Comparison of ENCODE assay signal across 11 cellular contexts in the genomic region with DNA sequence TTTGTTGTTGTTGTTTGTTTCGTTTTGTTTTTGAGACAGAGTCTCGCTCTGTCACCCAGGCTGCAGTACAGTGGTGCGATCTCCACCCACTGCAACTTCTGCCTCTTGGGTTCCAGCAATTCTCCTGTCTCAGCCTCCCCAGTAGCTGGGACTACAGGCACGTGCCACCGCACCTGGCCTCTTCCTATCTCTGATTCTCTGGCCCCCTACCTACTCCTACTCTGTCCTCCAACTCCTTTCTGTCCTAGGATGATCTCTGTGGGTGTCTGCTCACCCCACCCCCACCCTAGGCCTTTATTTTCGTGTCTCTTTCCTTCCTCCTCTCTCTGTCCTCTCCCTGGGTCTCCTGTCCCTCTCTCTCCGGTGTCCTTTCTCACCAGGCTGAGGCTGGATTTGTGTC. TPM values are rescaled to one million over a fixed set of nuclear protein-coding genes. Genes with fewer than 3 reads are reported as not detected.
DNase-seq lines count a peak whose midpoint lies in the region; ATAC-seq and TF ChIP-seq lines count a peak whose summit lies in the region.
"Had no signal": no experiment of that assay in that cellular context is flagged by ENCODE, and none has a peak within 500 bp of the region (broad histone marks: within the 10 kb centered on the region; RNA-seq: fewer than 3 reads in every experiment).

No MANE protein-coding gene starts in this region.

- H3K4me3 Mint-ChIP-seq in CD4-positive, alpha-beta T cell: peak overlapping the region; percentile 94
- peak overlapping the region; percentile 99 for H3K4me3 Mint-ChIP-seq in central memory CD8-positive, alpha-beta T cell
- H3K4me3 Mint-ChIP-seq in neural progenitor cell: peak overlapping the region; percentile 97

- H3K27me3 Mint-ChIP-seq in CD4-positive, alpha-beta T cell: no peaks in the 10 kb centered on the region
- H3K27me3 Mint-ChIP-seq in central memory CD8-positive, alpha-beta T cell: no peaks in the 10 kb centered on the region
- H3K27me3 Mint-ChIP-seq in neural progenitor cell (ENCODE audit: insufficient read depth, low read depth): peaks cover 9% of the 10 kb centered on the region

- no peak overlapping the region for H2AFZ ChIP-seq in neural progenitor cell (replicated peaks)

- intact Hi-C loops in CD4-positive, alpha-beta T cell (cut with DNase I, micrococcal nuclease): no loop called here

- H3K36me3 ChIP-seq in KOPT-K1 (ENCODE audit: insufficient read depth, low read length) (peaks cover 49% of the 10 kb centered on the region), neural progenitor cell (no peaks in the 10 kb centered on the region)
- H3K36me3 ChIP-seq: ovary had no signal

- TF ChIP-seq CTCF in CD4-positive, alpha-beta T cell (IDR thresholded peaks at IDR 0.05): no peak
- no peak for TF ChIP-seq CTCF in neural progenitor cell (IDR thresholded peaks at IDR 0.05)

- POLR2A ChIA-PET in CD4-positive, alpha-beta T cell (lab: Charles Lee): interaction anchor here (2.5 to 5.7 kb wide), 3 partner anchors 21 to 46 kb away, joined by 12 to 120 read pairs (median 28); partner anchors contain the start of genes FLT3LG, RPL13A and RPS11

- in situ Hi-C loops in KBM-7 (cut with MboI; ENCODE audit: low pct_unique_long_range_greater_than_20kb, low sequenced_read_pairs): no loop called here

- peaks cover 5% of the 10 kb centered on the region for H4K20me1 ChIP-seq in neural progenitor cell (ENCODE audit: low read depth)

- peaks cover 65% of the 10 kb centered on the region for H3K36me3 Mint-ChIP-seq in CD4-positive, alpha-beta T cell (ENCODE audit: low read depth)
- peaks cover 32% of the 10 kb centered on the region for H3K36me3 Mint-ChIP-seq in central memory CD8-positive, alpha-beta T cell (ENCODE audit: insufficient read depth)
- H3K36me3 Mint-ChIP-seq in neural progenitor cell: peaks cover 12% of the 10 kb centered on the region

- H3K4me2 ChIP-seq in neural progenitor cell: peak overlapping the region; percentile 92

- ATAC-seq in CD4-positive, alpha-beta T cell (ENCODE audit: poor library complexity): no peak
- ATAC-seq in central memory CD8-positive, alpha-beta T cell (replicated peaks; ENCODE audit: extremely low read depth, poor library complexity, severe bottlenecking): no peak

- peaks cover 42% of the 10 kb centered on the region for H3K79me2 ChIP-seq in neural progenitor cell (ENCODE audit: low read depth)

- H3K9ac ChIP-seq in neural progenitor cell: no peak overlapping the region

- CTCF ChIA-PET in CD4-positive, alpha-beta T cell (lab: Charles Lee): interaction anchor here (2.5 to 3.9 kb wide), 2 partner anchors 23 to 26 kb away, joined by 14 to 15 read pairs; partner anchors contain the start of gene FLT3LG

- peaks cover 11% of the 10 kb centered on the region for H3K4me1 ChIP-seq in neural progenitor cell

- H3K27ac ChIP-seq in CD4-positive, alpha-beta T cell (ENCODE audit: low read depth, low read length): no peak overlapping the region
- H3K27ac ChIP-seq in KOPT-K1 (ENCODE audit: low read depth, low read length, poor library complexity, severe bottlenecking) (peak overlapping the region; percentile 99), neural progenitor cell (no peak overlapping the region)

- H3F3A ChIP-seq in neural progenitor cell (ENCODE audit: low read depth): peaks cover 47% of the 10 kb centered on the region

- no peaks in the 10 kb centered on the region for H3K9me3 ChIP-seq in CD4-positive, alpha-beta T cell (ENCODE audit: control insufficient read depth, low read length)
- H3K9me3 ChIP-seq in KOPT-K1 (ENCODE audit: insufficient read depth, low read length, poor library complexity, severe bottlenecking): no peaks in the 10 kb centered on the region
- no peaks in the 10 kb centered on the region for H3K9me3 ChIP-seq in neural progenitor cell (ENCODE audit: low read depth)
- H3K9me3 ChIP-seq: ovary, thyroid gland had no signal

- peaks cover 44% of the 10 kb centered on the region for H3K4me1 Mint-ChIP-seq in CD4-positive, alpha-beta T cell (ENCODE audit: low read depth)
- peaks cover 60% of the 10 kb centered on the region for H3K4me1 Mint-ChIP-seq in central memory CD8-positive, alpha-beta T cell
- peaks cover 26% of the 10 kb centered on the region for H3K4me1 Mint-ChIP-seq in neural progenitor cell

- peak overlapping the region; percentile 89 for H3K4me3 ChIP-seq in neural progenitor cell

- no peak for DNase-seq in CD4-positive, alpha-beta T cell
- no peak for DNase-seq in central memory CD8-positive, alpha-beta T cell (ENCODE audit: low spot score in 2 of 2)
- DNase-seq in neural progenitor cell (ENCODE audit: low spot score) (no peak), cerebellar nuclear complex (lab: John Stamatoyannopoulos, UW) (no peak), KBM-7 (no peak), NCI-H2171 treated with DMSO at 0.1 percent for 48 hours (lab: John Stamatoyannopoulos, UW) (no peak)
- no peak for DNase-seq in stimulated activated CD4-positive, alpha-beta T cell treated with anti-CD3 and anti-CD28 coated beads, Interleukin-12 subunit alpha, Interleukin-12 subunit beta, amount 100 ng/mL, for 4 hours
- DNase-seq: activated CD4-positive, CD25-positive, alpha-beta regulatory T cell treated with anti-CD3 and anti-CD28 coated beads, Interleukin-2, amount 50 U/mL, for 72 hours; ovary; thyroid gland had no signal

- H3K9me3 Mint-ChIP-seq in CD4-positive, alpha-beta T cell: no peaks in the 10 kb centered on the region
- no peaks in the 10 kb centered on the region for H3K9me3 Mint-ChIP-seq in central memory CD8-positive, alpha-beta T cell
- no peaks in the 10 kb centered on the region for H3K9me3 Mint-ChIP-seq in neural progenitor cell

- peak overlapping the region; percentile 58 for H3K27ac Mint-ChIP-seq in CD4-positive, alpha-beta T cell
- no peak overlapping the region for H3K27ac Mint-ChIP-seq in central memory CD8-positive, alpha-beta T cell (ENCODE audit: low read depth)
- H3K27ac Mint-ChIP-seq in neural progenitor cell: no peak overlapping the region

- H3K27me3 ChIP-seq in CD4-positive, alpha-beta T cell (ENCODE audit: control insufficient read depth, insufficient read depth, low read length): no peaks in the 10 kb centered on the region
- H3K27me3 ChIP-seq in neural progenitor cell: no peaks in the 10 kb centered on the region
- H3K27me3 ChIP-seq: ovary, thyroid gland had no signal

RNA-seq across cellular contexts. Expression of gene PIH1D1, which starts 1.2 kb away (rescaled TPM):
- total RNA-seq in CD4-positive, alpha-beta T cell: 100 to 1,000 TPM; 145 to 151 TPM
- total RNA-seq in neural progenitor cell (ENCODE audit: low replicate concordance): 133 and 168 TPM in 2 replicates

RNA-seq across cellular contexts. Expression of gene ALDH16A1, which starts 2.6 kb away (rescaled TPM):
- total RNA-seq in CD4-positive, alpha-beta T cell: 10 to 100 TPM; 25.1 to 25.8 TPM
- total RNA-seq in neural progenitor cell (ENCODE audit: low replicate concordance): 14.7 and 77.6 TPM in 2 replicates

RNA-seq across cellular contexts. Expression of gene SLC17A7, which starts 9.1 kb away (rescaled TPM):
- total RNA-seq in CD4-positive, alpha-beta T cell: not detected
- total RNA-seq in neural progenitor cell (ENCODE audit: low replicate concordance): 1.4 TPM in 2 replicates

RNA-seq across cellular contexts. Expression of gene FLT3LG, which starts 23.6 kb away (rescaled TPM):
- 100 to 1,000 TPM; 311 to 325 TPM for total RNA-seq in CD4-positive, alpha-beta T cell
- total RNA-seq in neural progenitor cell (ENCODE audit: low replicate concordance): 0.24 and 0.96 TPM in 2 replicates

RNA-seq across cellular contexts. Expression of gene GFY, which starts 25.2 kb away (rescaled TPM):
- total RNA-seq in CD4-positive, alpha-beta T cell: not detected
- total RNA-seq in neural progenitor cell (ENCODE audit: low replicate concordance): 0.09 TPM in 1 of 2 replicates, not detected in the other
- total RNA-seq: ovary, thyroid gland had no signal
